In the genomic region with DNA sequence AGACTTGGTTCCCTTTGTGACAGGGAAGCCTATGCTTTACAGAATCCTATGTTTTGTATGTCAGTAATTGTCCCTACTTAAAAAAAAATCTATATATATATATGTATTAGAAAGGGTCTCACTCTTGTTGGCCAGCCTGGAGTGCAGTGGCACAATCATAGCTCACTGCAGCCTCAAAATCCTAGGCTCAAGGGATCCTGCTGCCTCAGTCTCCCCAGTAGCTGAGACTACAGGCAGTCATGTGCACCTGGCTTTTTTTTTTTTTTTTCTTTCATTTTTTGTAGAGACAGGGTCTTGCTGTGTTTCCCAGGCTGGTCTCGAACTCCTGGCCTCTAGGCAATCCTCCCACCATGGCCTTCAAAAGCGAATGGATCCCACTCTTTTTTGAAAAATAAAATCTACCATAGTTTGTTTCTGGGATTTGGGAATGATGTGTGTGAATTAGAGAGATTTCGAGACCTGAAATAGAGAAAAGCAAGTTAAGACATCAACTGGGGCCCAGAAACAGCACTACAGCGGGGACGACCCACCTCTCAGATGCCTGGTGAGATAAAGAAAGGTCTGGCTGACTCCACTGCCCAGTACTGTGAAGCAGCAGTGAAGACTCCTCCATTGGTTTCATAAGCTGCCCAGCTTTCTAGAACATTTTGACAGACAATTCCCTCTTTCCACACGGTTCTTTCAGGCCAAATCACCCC, we compare ENCODE assay signal across 7 cellular contexts. TPM values are rescaled to one million over a fixed set of nuclear protein-coding genes. Genes with fewer than 3 reads are reported as not detected.
DNase-seq lines count a peak whose midpoint lies in the region; ATAC-seq and TF ChIP-seq lines count a peak whose summit lies in the region.

No MANE protein-coding gene starts in this region.

- CTCF ChIA-PET in IMR-90 (lab: Yijun Ruan, JAX), result interaction anchor here (0.6 to 1.5 kb wide), 2 partner anchors 78 to 86 kb away, joined by 3 to 6 read pairs; a partner anchor contains a TSS

- intact Hi-C loops in IMR-90 (cut with micrococcal nuclease), result loop anchor here (1.0 to 2.0 kb wide), 2 partner anchors 38 to 78 kb away; a partner anchor contains a TSS
- intact Hi-C loops in activated T-helper 1 cell treated with anti-CD3 and anti-CD28 coated beads, Interleukin-12 subunit alpha, Interleukin-12 subunit beta, Interleukin-2, Interleukin-4 antibody, amounts not matched to agents 30 ng/mL and 10 ng/mL and 1 ng/mL, durations not matched to agents 14 hours and 24 hours and 36 hours (cut with micrococcal nuclease), result loop anchor here (2.0 kb wide), 1 partner anchor 154 kb away; no protein-coding TSS in a partner anchor
- intact Hi-C loops in stomach (cut with DNase I; ENCODE audit: low total_unique reads), result no loop called here

- H3K4me3 ChIP-seq in IMR-90 (ENCODE audit: insufficient read depth, low read depth, low read length) (no peak overlapping the region), iPS-18a (ENCODE audit: low read length) (no peak overlapping the region), stomach (peak overlapping the region; percentile 81 to 92 (median 86))

- no peak for TF ChIP-seq POLR2A in IMR-90 (IDR thresholded peaks at IDR 0.05; ENCODE audit: low read depth, low read length)
- no peak for TF ChIP-seq POLR2A in stomach (IDR thresholded peaks at IDR 0.05)

- no peaks in the 10 kb centered on the region for H3K9me3 Mint-ChIP-seq in activated T-helper 1 cell treated with anti-CD3 and anti-CD28 coated beads, Interleukin-12 subunit alpha, Interleukin-12 subunit beta, Interleukin-2, Interleukin-4 antibody, amounts not matched to agents 30 ng/mL and 10 ng/mL and 1 ng/mL, durations not matched to agents 14 hours and 24 hours and 36 hours

- TF ChIP-seq CTCF in IMR-90 (conservative IDR thresholded peaks at IDR 0.05; ENCODE audit: low read depth, low read length) (no peak), stomach (IDR thresholded peaks at IDR 0.05) (no peak)

- H3K9ac ChIP-seq in IMR-90 (ENCODE audit: low read depth, low read length) (peak overlapping the region; percentile 87), iPS-18a (ENCODE audit: low read length) (peak overlapping the region; percentile 64)

- H2AK9ac ChIP-seq in IMR-90 (replicated peaks; ENCODE audit: low read depth, low read length, poor library complexity), result peak overlapping the region; percentile 97

- peak overlapping the region; percentile 44 for H2AFZ ChIP-seq in IMR-90 (replicated peaks; ENCODE audit: low read length, poor library complexity)

- peaks cover 38% of the 10 kb centered on the region for H3K4me1 ChIP-seq in IMR-90 (ENCODE audit: control insufficient read depth, insufficient read depth, low read length)
- peaks cover 72% of the 10 kb centered on the region for H3K4me1 ChIP-seq in iPS-18a (ENCODE audit: control insufficient read depth, low read depth, low read length)
- H3K4me1 ChIP-seq in stomach, result peaks cover 40 to 62% (median 55%) of the 10 kb centered on the region in 4 donors

- peak overlapping the region; percentile 88 for H4K5ac ChIP-seq in IMR-90 (ENCODE audit: low read depth, low read length)

- in situ Hi-C loops in IMR-90 (cut with MboI; ENCODE audit: low sequenced_read_pairs), result no loop called here

- peak overlapping the region; percentile 100; the same call in 2 of the 3 replicates for H2BK15ac ChIP-seq in IMR-90 (ENCODE audit: low read depth, low read length)

- no peak for TF ChIP-seq RAD21 in IMR-90 (IDR thresholded peaks at IDR 0.05; ENCODE audit: low read length)

- H2BK20ac ChIP-seq in IMR-90 (ENCODE audit: low read depth, low read length), result peak overlapping the region; percentile 99

- no peaks in the 10 kb centered on the region for H3K9me3 ChIP-seq in IMR-90 (ENCODE audit: control insufficient read depth, insufficient read depth, low read length)
- H3K9me3 ChIP-seq in iPS-18a (ENCODE audit: control insufficient read depth, low read depth, low read length), result no peaks in the 10 kb centered on the region
- H3K9me3 ChIP-seq in stomach, result no peaks in the 10 kb centered on the region

- H3K79me1 ChIP-seq in IMR-90 (ENCODE audit: low read depth in 1 of 2, low read length in 2 of 2), result peaks cover 10 to 55% of the 10 kb centered on the region in 2 experiments; a peak in 2 of 4 replicates

- H3K4me3 Mint-ChIP-seq in activated T-helper 1 cell treated with anti-CD3 and anti-CD28 coated beads, Interleukin-12 subunit alpha, Interleukin-12 subunit beta, Interleukin-2, Interleukin-4 antibody, amounts not matched to agents 30 ng/mL and 10 ng/mL and 1 ng/mL, durations not matched to agents 14 hours and 24 hours and 36 hours, result peak overlapping the region; percentile 99

- H3K27me3 ChIP-seq in IMR-90 (ENCODE audit: control insufficient read depth, insufficient read depth, low read length) (no peaks in the 10 kb centered on the region), iPS-18a (ENCODE audit: control insufficient read depth, insufficient read depth, low read length) (no peaks in the 10 kb centered on the region), stomach (no peaks in the 10 kb centered on the region)

- H2BK5ac ChIP-seq in IMR-90 (ENCODE audit: low read depth, low read length, poor library complexity, severe bottlenecking), result peak overlapping the region; percentile 82

- no peak for TF ChIP-seq EP300 in stomach (IDR thresholded peaks at IDR 0.05)

- H3K23ac ChIP-seq in IMR-90 (ENCODE audit: low read depth, low read length), result peak overlapping the region; percentile 99

- DNase-seq in IMR-90 (no peak), stomach (peak; percentile 21), NCI-H2081 treated with DMSO at 0.1 percent for 48 hours (lab: John Stamatoyannopoulos, UW) (no peak)
- DNase-seq in activated T-helper 1 cell treated with anti-CD3 and anti-CD28 coated beads, Interleukin-12 subunit alpha, Interleukin-12 subunit beta, Interleukin-2, Interleukin-4 antibody, amounts not matched to agents 30 ng/mL and 10 ng/mL and 1 ng/mL, durations not matched to agents 14 hours and 24 hours and 36 hours (ENCODE audit: low spot score), result no peak
- no peak for DNase-seq in stimulated activated CD4-positive, alpha-beta T cell treated with anti-CD3 and anti-CD28 coated beads, Interleukin-4, amount 100 ng/mL, for 1 hour

- ATAC-seq in IMR-90 (ENCODE audit: low read depth), result no peak
- ATAC-seq in HG03159 (IDR thresholded peaks at IDR 0.05; ENCODE audit: unreplicated experiment), result no peak

- peaks cover 41% of the 10 kb centered on the region for H4K20me1 ChIP-seq in IMR-90 (ENCODE audit: insufficient read depth, low read length)

- peak overlapping the region; percentile 100 for H3K4ac ChIP-seq in IMR-90 (ENCODE audit: low read depth, low read length)

- H4K8ac ChIP-seq in IMR-90 (ENCODE audit: low read depth in 2 of 2, low read length in 2 of 2), result peak overlapping the region; percentile 26 to 95

- peak overlapping the region; percentile 100 for H3K14ac ChIP-seq in IMR-90 (replicated peaks; ENCODE audit: low read depth, low read length)

- H3K27me3 Mint-ChIP-seq in activated T-helper 1 cell treated with anti-CD3 and anti-CD28 coated beads, Interleukin-12 subunit alpha, Interleukin-12 subunit beta, Interleukin-2, Interleukin-4 antibody, amounts not matched to agents 30 ng/mL and 10 ng/mL and 1 ng/mL, durations not matched to agents 14 hours and 24 hours and 36 hours (ENCODE audit: insufficient read depth), result peaks cover 10% of the 10 kb centered on the region

- peak overlapping the region; percentile 73 for H3K4me2 ChIP-seq in IMR-90 (ENCODE audit: low read depth, low read length)

- WGBS in IMR-90 (ENCODE audit: extremely low coverage in 2 of 2, insufficient read length in 1 of 2), 2 experiments, result 100% methylated on average over 1 of the region's 6 CpGs; no CpG with 5 or more reads in 1 of the 2 experiments
- 39 to 47% (median 43%) methylated on average over 6 of the region's 6 CpGs for WGBS in stomach, 5 donors

- POLR2A ChIA-PET in IMR-90 (lab: Charles Lee; ENCODE audit: unreplicated experiment), result interaction anchor here (0.7 to 6.8 kb wide), 8 partner anchors 13 to 87 kb away, joined by 3 to 142 read pairs (median 10); a partner anchor contains a TSS

- peaks cover 30% of the 10 kb centered on the region for H3K36me3 Mint-ChIP-seq in activated T-helper 1 cell treated with anti-CD3 and anti-CD28 coated beads, Interleukin-12 subunit alpha, Interleukin-12 subunit beta, Interleukin-2, Interleukin-4 antibody, amounts not matched to agents 30 ng/mL and 10 ng/mL and 1 ng/mL, durations not matched to agents 14 hours and 24 hours and 36 hours (ENCODE audit: low read depth)

- peaks cover 67% of the 10 kb centered on the region for H3K4me1 Mint-ChIP-seq in activated T-helper 1 cell treated with anti-CD3 and anti-CD28 coated beads, Interleukin-12 subunit alpha, Interleukin-12 subunit beta, Interleukin-2, Interleukin-4 antibody, amounts not matched to agents 30 ng/mL and 10 ng/mL and 1 ng/mL, durations not matched to agents 14 hours and 24 hours and 36 hours (ENCODE audit: low read depth)

- H3K36me3 ChIP-seq in IMR-90 (ENCODE audit: control insufficient read depth, insufficient read depth, low read length) (peaks cover 19% of the 10 kb centered on the region), iPS-18a (ENCODE audit: control insufficient read depth, low read depth, low read length) (no peaks in the 10 kb centered on the region), stomach (peaks cover 6 to 27% (median 10%) of the 10 kb centered on the region in 4 donors)

- H3K56ac ChIP-seq in IMR-90 (ENCODE audit: extremely low read depth, insufficient read depth, low read length), result peak overlapping the region; percentile 99

- H3K27ac ChIP-seq in IMR-90 (ENCODE audit: insufficient read depth, low read length) (peak overlapping the region; percentile 98), iPS-18a (ENCODE audit: low read length) (no peak overlapping the region), stomach (peak overlapping the region; percentile 98 to 100 (median 99))

- dilution Hi-C loops in IMR-90 (cut with HindIII; ENCODE audit: low sequenced_read_pairs, unreplicated experiment), result no loop called here

- H2AK5ac ChIP-seq in IMR-90 (ENCODE audit: low read depth, low read length), result peak overlapping the region; percentile 97

- H2BK120ac ChIP-seq in IMR-90 (ENCODE audit: low read depth, low read length), result peak overlapping the region; percentile 99

- H3K9me1 ChIP-seq in IMR-90 (ENCODE audit: insufficient read depth, low read length), result no peaks in the 10 kb centered on the region

- peak overlapping the region; percentile 100 for H3K27ac Mint-ChIP-seq in activated T-helper 1 cell treated with anti-CD3 and anti-CD28 coated beads, Interleukin-12 subunit alpha, Interleukin-12 subunit beta, Interleukin-2, Interleukin-4 antibody, amounts not matched to agents 30 ng/mL and 10 ng/mL and 1 ng/mL, durations not matched to agents 14 hours and 24 hours and 36 hours

- peak overlapping the region; percentile 93 for H3K18ac ChIP-seq in IMR-90 (ENCODE audit: low read depth, low read length)

- H4K91ac ChIP-seq in IMR-90 (ENCODE audit: insufficient read depth, low read depth, low read length), result peak overlapping the region; percentile 99

- no TSS peak for BruUV-seq in IMR-90 (replicated peaks; lab: Mats Ljungman, UMichigan)

RNA-seq across cellular contexts. Expression of a gene that starts 1.9 kb away (rescaled TPM):
- 30.1 and 38.0 TPM in 2 replicates for total RNA-seq in IMR-90 (2012; rRNA removed)
- 56.3 and 114 TPM in 2 replicates for polyA plus RNA-seq in IMR-90 (2012; rRNA removed)
- polyA plus RNA-seq in IMR-90 (2012; cell fraction: cytosol; rRNA removed), result 12.5 and 21.1 TPM in 2 replicates
- 237 and 1,050 TPM in 2 replicates for polyA plus RNA-seq in IMR-90 (2012; cell fraction: nucleus; rRNA removed; ENCODE audit: low replicate concordance)
- total RNA-seq in activated T-helper 1 cell treated with anti-CD3 and anti-CD28 coated beads, Interleukin-12 subunit alpha, Interleukin-12 subunit beta, Interleukin-2, Interleukin-4 antibody, amounts not matched to agents 30 ng/mL and 10 ng/mL and 1 ng/mL, durations not matched to agents 14 hours and 24 hours and 36 hours, result 507 and 517 TPM in 2 replicates
- 1,000 to 10,000 TPM in 2 of 5 donors, 100 to 1,000 TPM in 3; 253 to 2,124 (median 789) TPM for total RNA-seq in stomach
- 1,000 to 10,000 TPM in 1 of 3 donors, 100 to 1,000 TPM in 2; 131 to 1,368 (median 157) TPM for polyA plus RNA-seq in stomach

RNA-seq across cellular contexts. Expression of a gene that starts 34.2 kb away (rescaled TPM):
- total RNA-seq in IMR-90 (2012; rRNA removed), result 10.8 and 11.3 TPM in 2 replicates
- 19.8 and 22.5 TPM in 2 replicates for polyA plus RNA-seq in IMR-90 (2012; rRNA removed)
- polyA plus RNA-seq in IMR-90 (2012; cell fraction: cytosol; rRNA removed), result 30.0 and 36.2 TPM in 2 replicates
- polyA plus RNA-seq in IMR-90 (2012; cell fraction: nucleus; rRNA removed; ENCODE audit: low replicate concordance), result 33.2 and 66.1 TPM in 2 replicates
- total RNA-seq in activated T-helper 1 cell treated with anti-CD3 and anti-CD28 coated beads, Interleukin-12 subunit alpha, Interleukin-12 subunit beta, Interleukin-2, Interleukin-4 antibody, amounts not matched to agents 30 ng/mL and 10 ng/mL and 1 ng/mL, durations not matched to agents 14 hours and 24 hours and 36 hours, result 40.5 and 42.3 TPM in 2 replicates
- total RNA-seq in stomach, result 100 to 1,000 TPM in 3 of 5 donors, 10 to 100 TPM in 1, 1 to 10 TPM in 1; 9.3 to 340 (median 114) TPM
- polyA plus RNA-seq in stomach, result 10 to 100 TPM; 11.8 to 16.3 (median 13.6) TPM

RNA-seq across cellular contexts. Expression of a gene that starts 38.2 kb away (rescaled TPM):
- total RNA-seq in IMR-90 (2012; rRNA removed), result 0.56 and 0.72 TPM in 2 replicates
- 1.2 and 1.3 TPM in 2 replicates for polyA plus RNA-seq in IMR-90 (2012; rRNA removed)
- polyA plus RNA-seq in IMR-90 (2012; cell fraction: cytosol; rRNA removed), result 0.69 and 1.5 TPM in 2 replicates
- polyA plus RNA-seq in IMR-90 (2012; cell fraction: nucleus; rRNA removed; ENCODE audit: low replicate concordance), result 5.8 and 7.2 TPM in 2 replicates
- total RNA-seq in activated T-helper 1 cell treated with anti-CD3 and anti-CD28 coated beads, Interleukin-12 subunit alpha, Interleukin-12 subunit beta, Interleukin-2, Interleukin-4 antibody, amounts not matched to agents 30 ng/mL and 10 ng/mL and 1 ng/mL, durations not matched to agents 14 hours and 24 hours and 36 hours, result 15.3 and 19.4 TPM in 2 replicates
- total RNA-seq in stomach, result 100 to 1,000 TPM in 1 of 5 donors, 1 to 10 TPM in 4; 1.2 to 101 (median 2.4) TPM
- 1 to 10 TPM; 1.9 to 3.8 (median 3.1) TPM for polyA plus RNA-seq in stomach

Comparison
In these comparisons a context has a peak if more than half of its experiments do, and no peak if none do; other contexts are left out.
1. H3K4me3 ChIP-seq: peak in stomach (4 of 4); none in IMR-90 (single experiment) and iPS-18a (single experiment).